20 cellular contexts compared by ENCODE assay signal in genomic region chr3:99211309-99211708, GRCh38.
"Had no signal": no experiment of that assay in that cellular context is flagged by ENCODE, and none has a peak within 500 bp of the region (broad histone marks: within the 10 kb centered on the region; RNA-seq: fewer than 3 reads in every experiment).

No MANE protein-coding gene starts in this region.

- H3K4me1 ChIP-seq: SJSA1 had no signal

- H3K9me3 ChIP-seq: SJSA1 had no signal

- H3K4me3 ChIP-seq: SJSA1, SK-N-MC had no signal

- H3K27me3 ChIP-seq: SJSA1 had no signal

- H3K36me3 ChIP-seq: SJSA1 had no signal

- ATAC-seq: Panc1, PC-3 had no signal

- H3K27ac ChIP-seq: RWPE1, SJSA1, SK-N-MC had no signal

- DNase-seq: KBM-7, NCI-H1048, NCI-H1105, NCI-H1417, NCI-H1436 treated with DMSO at 0.1 percent for 48 hours, NCI-H1694, NCI-H187 treated with DMSO at 0.1 percent for 48 hours, NCI-H2029 treated with DMSO at 0.1 percent for 48 hours, NCI-H2107, NCI-H2227 treated with DMSO at 0.1 percent for 48 hours, NCI-H524, NCI-H69, NCI-H774, PC-3, SHP77, T-helper 2 cell had no signal
